1 cellular context compared by ENCODE assay signal in genomic region chr7:123750389-123751230, GRCh38.
TF ChIP-seq lines count a peak whose summit lies in the region.

No MANE protein-coding gene starts in this region.

TF ChIP-seq in GM23338, 12 proteins besides CTCF, POLR2A, EP300 and RAD21 (continued from another document):
- no peak for TF ChIP-seq ZNF462 (CRISPR knock-in tag; IDR thresholded peaks at IDR 0.05)
- no peak for TF ChIP-seq ZNF331 (CRISPR knock-in tag; IDR thresholded peaks at IDR 0.05; ENCODE audit: low read depth)
- no peak for TF ChIP-seq EZH2phosphoT487 (IDR thresholded peaks at IDR 0.05; ENCODE audit: unreplicated experiment)
- no peak for TF ChIP-seq JUNB (IDR thresholded peaks at IDR 0.05; ENCODE audit: unreplicated experiment)
- no peak for TF ChIP-seq CREB1 (CRISPR knock-in tag; IDR thresholded peaks at IDR 0.05; ENCODE audit: low read depth)
- TF ChIP-seq, protein P1, sequence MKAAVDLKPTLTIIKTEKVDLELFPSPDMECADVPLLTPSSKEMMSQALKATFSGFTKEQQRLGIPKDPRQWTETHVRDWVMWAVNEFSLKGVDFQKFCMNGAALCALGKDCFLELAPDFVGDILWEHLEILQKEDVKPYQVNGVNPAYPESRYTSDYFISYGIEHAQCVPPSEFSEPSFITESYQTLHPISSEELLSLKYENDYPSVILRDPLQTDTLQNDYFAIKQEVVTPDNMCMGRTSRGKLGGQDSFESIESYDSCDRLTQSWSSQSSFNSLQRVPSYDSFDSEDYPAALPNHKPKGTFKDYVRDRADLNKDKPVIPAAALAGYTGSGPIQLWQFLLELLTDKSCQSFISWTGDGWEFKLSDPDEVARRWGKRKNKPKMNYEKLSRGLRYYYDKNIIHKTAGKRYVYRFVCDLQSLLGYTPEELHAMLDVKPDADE (IDR thresholded peaks at IDR 0.05): no peak
- TF ChIP-seq, protein P2, sequence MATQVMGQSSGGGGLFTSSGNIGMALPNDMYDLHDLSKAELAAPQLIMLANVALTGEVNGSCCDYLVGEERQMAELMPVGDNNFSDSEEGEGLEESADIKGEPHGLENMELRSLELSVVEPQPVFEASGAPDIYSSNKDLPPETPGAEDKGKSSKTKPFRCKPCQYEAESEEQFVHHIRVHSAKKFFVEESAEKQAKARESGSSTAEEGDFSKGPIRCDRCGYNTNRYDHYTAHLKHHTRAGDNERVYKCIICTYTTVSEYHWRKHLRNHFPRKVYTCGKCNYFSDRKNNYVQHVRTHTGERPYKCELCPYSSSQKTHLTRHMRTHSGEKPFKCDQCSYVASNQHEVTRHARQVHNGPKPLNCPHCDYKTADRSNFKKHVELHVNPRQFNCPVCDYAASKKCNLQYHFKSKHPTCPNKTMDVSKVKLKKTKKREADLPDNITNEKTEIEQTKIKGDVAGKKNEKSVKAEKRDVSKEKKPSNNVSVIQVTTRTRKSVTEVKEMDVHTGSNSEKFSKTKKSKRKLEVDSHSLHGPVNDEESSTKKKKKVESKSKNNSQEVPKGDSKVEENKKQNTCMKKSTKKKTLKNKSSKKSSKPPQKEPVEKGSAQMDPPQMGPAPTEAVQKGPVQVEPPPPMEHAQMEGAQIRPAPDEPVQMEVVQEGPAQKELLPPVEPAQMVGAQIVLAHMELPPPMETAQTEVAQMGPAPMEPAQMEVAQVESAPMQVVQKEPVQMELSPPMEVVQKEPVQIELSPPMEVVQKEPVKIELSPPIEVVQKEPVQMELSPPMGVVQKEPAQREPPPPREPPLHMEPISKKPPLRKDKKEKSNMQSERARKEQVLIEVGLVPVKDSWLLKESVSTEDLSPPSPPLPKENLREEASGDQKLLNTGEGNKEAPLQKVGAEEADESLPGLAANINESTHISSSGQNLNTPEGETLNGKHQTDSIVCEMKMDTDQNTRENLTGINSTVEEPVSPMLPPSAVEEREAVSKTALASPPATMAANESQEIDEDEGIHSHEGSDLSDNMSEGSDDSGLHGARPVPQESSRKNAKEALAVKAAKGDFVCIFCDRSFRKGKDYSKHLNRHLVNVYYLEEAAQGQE (IDR thresholded peaks at IDR 0.05; ENCODE audit: unreplicated experiment): no peak
- no peak for TF ChIP-seq ZNF114 (CRISPR knock-in tag; IDR thresholded peaks at IDR 0.05)
